33 cellular contexts compared by ENCODE assay signal in the genomic region with DNA sequence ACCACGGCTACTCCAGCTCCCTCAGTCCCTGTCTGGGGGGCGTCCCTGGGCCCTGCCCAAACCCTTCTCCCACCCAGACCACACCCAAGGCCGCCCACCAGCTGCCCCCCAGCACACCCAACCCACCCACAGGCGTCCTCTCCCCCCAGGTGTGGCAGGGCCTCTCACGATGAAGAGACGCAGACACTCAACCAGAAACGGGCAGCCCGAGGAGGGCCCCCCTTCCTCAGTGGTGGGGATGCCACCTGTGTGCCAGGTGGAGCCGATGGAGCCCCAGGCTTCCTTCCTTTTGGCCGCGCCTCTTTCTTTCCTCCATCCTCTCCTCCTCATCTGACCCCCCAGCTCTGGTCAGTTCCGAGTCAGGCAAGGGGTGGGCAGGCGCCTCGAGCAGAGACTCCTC. TPM values are rescaled to one million over a fixed set of nuclear protein-coding genes. Genes with fewer than 3 reads are reported as not detected.
"Had no signal": no experiment of that assay in that cellular context is flagged by ENCODE, and none has a peak within 500 bp of the region (broad histone marks: within the 10 kb centered on the region; RNA-seq: fewer than 3 reads in every experiment).

No MANE protein-coding gene starts in this region.

- H3K27ac Mint-ChIP-seq: activated B cell treated with CpG ODN at 0.5 μM for 24 hours; activated CD4-positive, alpha-beta memory T cell treated with anti-CD3 and anti-CD28 coated beads, Interleukin-2, amount 10 ng/mL, durations not matched to agents 7 days and 5 days; activated CD4-positive, alpha-beta T cell treated with anti-CD3 and anti-CD28 coated beads, Interleukin-2, amount 10 ng/mL, durations not matched to agents 7 days and 5 days; activated naive CD8-positive, alpha-beta T cell; activated T-helper 17 cell treated with anti-CD3 and anti-CD28 coated beads, Interleukin-2, amount 50 U/mL, for 72 hours; brain had no signal

- H3K4me1 Mint-ChIP-seq: activated B cell treated with CpG ODN at 0.5 μM for 24 hours; activated CD4-positive, alpha-beta memory T cell treated with anti-CD3 and anti-CD28 coated beads, Interleukin-2, amount 10 ng/mL, durations not matched to agents 7 days and 5 days; activated CD4-positive, alpha-beta T cell treated with anti-CD3 and anti-CD28 coated beads, Interleukin-2, amount 10 ng/mL, durations not matched to agents 7 days and 5 days; activated T-helper 17 cell treated with anti-CD3 and anti-CD28 coated beads, Interleukin-2, amount 50 U/mL, for 72 hours; brain had no signal

- H3K27me3 Mint-ChIP-seq: activated CD4-positive, alpha-beta memory T cell treated with anti-CD3 and anti-CD28 coated beads, Interleukin-2, amount 10 ng/mL, durations not matched to agents 7 days and 5 days; activated CD4-positive, alpha-beta T cell treated with anti-CD3 and anti-CD28 coated beads, Interleukin-2, amount 10 ng/mL, durations not matched to agents 7 days and 5 days; activated naive CD8-positive, alpha-beta T cell had no signal

- H3K27me3 ChIP-seq: ascending aorta, cardiac muscle cell, colonic mucosa, heart left ventricle had no signal

- H3K4me3 Mint-ChIP-seq: activated B cell treated with CpG ODN at 0.5 μM for 24 hours; activated CD4-positive, alpha-beta memory T cell treated with anti-CD3 and anti-CD28 coated beads, Interleukin-2, amount 10 ng/mL, durations not matched to agents 7 days and 5 days; activated CD4-positive, alpha-beta T cell treated with anti-CD3 and anti-CD28 coated beads, Interleukin-2, amount 10 ng/mL, durations not matched to agents 7 days and 5 days; activated naive CD8-positive, alpha-beta T cell; activated T-cell treated with anti-CD3 and anti-CD28 coated beads, Interleukin-2, amount 50 U/mL, for 4 hours; activated T-helper 17 cell treated with anti-CD3 and anti-CD28 coated beads, Interleukin-2, amount 50 U/mL, for 72 hours; brain had no signal

- DNase-seq: activated B cell treated with CpG ODN at 0.5 μM for 24 hours; activated CD4-positive, alpha-beta memory T cell treated with anti-CD3 and anti-CD28 coated beads, Interleukin-2, amount 10 ng/mL, durations not matched to agents 7 days and 5 days; activated CD4-positive, alpha-beta T cell treated with anti-CD3 and anti-CD28 coated beads for 1 hour; activated CD4-positive, alpha-beta T cell treated with anti-CD3 and anti-CD28 coated beads for 4 hours; activated CD4-positive, alpha-beta T cell treated with anti-CD3 and anti-CD28 coated beads, Interleukin-2, amount 10 ng/mL, durations not matched to agents 7 days and 5 days; activated CD4-positive, alpha-beta T cell treated with anti-CD3 and anti-CD28 coated beads, Interleukin-2, amount 50 U/mL, for 4 hours; activated CD8-positive, alpha-beta memory T cell treated with anti-CD3 and anti-CD28 coated beads, Interleukin-2, amount 50 U/mL, for 48 hours; activated effector memory CD4-positive, alpha-beta T cell treated with Interleukin-2 at 50 U/mL for 16 hours; activated gamma-delta T cell treated with Interleukin-2 at 50 U/mL for 16 hours; activated naive CD4-positive, alpha-beta T cell treated with anti-CD3 and anti-CD28 coated beads, Interleukin-2, amount 50 U/mL, for 16 hours; activated naive CD4-positive, alpha-beta T cell treated with Interleukin-2 at 50 U/mL for 16 hours; activated T-cell treated with anti-CD3 and anti-CD28 coated beads, Interleukin-2, amount 50 U/mL, for 4 hours; central memory CD4-positive, alpha-beta T cell; cerebellar nuclear complex; colonic mucosa; effector CD8-positive, alpha-beta T cell; esophagus squamous epithelium; foreskin melanocyte; T-helper 2 cell had no signal

- H3K36me3 Mint-ChIP-seq: activated naive CD8-positive, alpha-beta T cell had no signal

- H3K4me1 ChIP-seq: ascending aorta, breast epithelium, colonic mucosa, esophagus squamous epithelium had no signal

- H3K9me3 ChIP-seq: ascending aorta, colonic mucosa, esophagus squamous epithelium had no signal

- H3K36me3 ChIP-seq: ascending aorta, breast epithelium, cardiac muscle cell, colonic mucosa, esophagus squamous epithelium, heart left ventricle had no signal

- H3K4me3 ChIP-seq: ascending aorta, breast epithelium, cardiac muscle cell, colonic mucosa, esophagus squamous epithelium, heart left ventricle had no signal

- H3K27ac ChIP-seq: ascending aorta, breast epithelium, cardiac muscle cell, colonic mucosa, epithelial cell of prostate, esophagus squamous epithelium, VCaP had no signal

- ATAC-seq: activated T-cell treated with anti-CD3 and anti-CD28 coated beads, Interleukin-2, amount 50 U/mL, for 4 hours; activated T-helper 17 cell treated with anti-CD3 and anti-CD28 coated beads, Interleukin-2, amount 50 U/mL, for 72 hours had no signal

RNA-seq across cellular contexts. Expression of a gene that starts 28.7 kb away (rescaled TPM):
- total RNA-seq: activated B cell treated with CpG ODN at 0.5 μM for 24 hours; activated CD4-positive, alpha-beta memory T cell treated with anti-CD3 and anti-CD28 coated beads, Interleukin-2, amount 10 ng/mL, durations not matched to agents 7 days and 5 days; activated CD4-positive, alpha-beta T cell treated with anti-CD3 and anti-CD28 coated beads, Interleukin-2, amount 10 ng/mL, durations not matched to agents 7 days and 5 days; activated T-cell treated with anti-CD3 and anti-CD28 coated beads, Interleukin-2, amount 50 U/mL, for 4 hours; activated T-helper 17 cell treated with anti-CD3 and anti-CD28 coated beads, Interleukin-2, amount 50 U/mL, for 72 hours; ascending aorta; colonic mucosa; dermis microvascular lymphatic vessel endothelial cell; endothelial cell of umbilical vein; esophagus squamous epithelium; fibroblast of lung; fibroblast of villous mesenchyme; T-helper 1 cell treated with Interleukin-12 subunit alpha and Interleukin-12 subunit beta and Interleukin-4 antibody, amounts not matched to agents 30 ng/mL and 1 ng/mL, for 36 hours had no signal
- polyA plus RNA-seq: endothelial cell of umbilical vein, fibroblast of lung had no signal

RNA-seq across cellular contexts. Expression of a gene that starts 43.6 kb away (rescaled TPM):
- total RNA-seq: endothelial cell of umbilical vein had no signal
- polyA plus RNA-seq: endothelial cell of umbilical vein had no signal
